ENCODE assay signal across 26 cellular contexts in genomic region chr18:42328931-42329330, GRCh38.
"Had no signal": no experiment of that assay in that cellular context is flagged by ENCODE, and none has a peak within 500 bp of the region (broad histone marks: within the 10 kb centered on the region; RNA-seq: fewer than 3 reads in every experiment).

No MANE protein-coding gene starts in this region.

- DNase-seq: stimulated activated CD4-positive, alpha-beta T cell treated with anti-CD3 and anti-CD28 coated beads, Interleukin-2, amount 100 ng/mL, for 48 hours; stimulated activated CD4-positive, alpha-beta T cell treated with anti-CD3 and anti-CD28 coated beads, Interleukin-4, amount 100 ng/mL, for 1 hour; stimulated activated CD4-positive, alpha-beta T cell treated with anti-CD3 and anti-CD28 coated beads, Interleukin-4, amount 100 ng/mL, for 24 hours; stimulated activated CD4-positive, alpha-beta T cell treated with anti-CD3 and anti-CD28 coated beads, Interleukin-4, amount 100 ng/mL, for 4 hours; stimulated activated CD8-positive, alpha-beta memory T cell treated with anti-CD3 and anti-CD28 coated beads, Interleukin-4, amount 100 ng/mL, for 48 hours; stimulated activated naive B cell treated with anti-CD40 and anti-IgM and Interleukin-4, amounts not matched to agents 10 μg/mL and 1 μg/mL and 100 μg/mL, for 72 hours; stimulated activated naive CD4-positive, alpha-beta T cell; stimulated activated naive CD4-positive, alpha-beta T cell treated with Interleukin-2 at 50 U/mL for 16 hours; stimulated activated naive CD8-positive, alpha-beta T cell treated with anti-CD3 and anti-CD28 coated beads, Interleukin-15, amount 100 ng/mL, for 72 hours; stimulated activated naive CD8-positive, alpha-beta T cell treated with anti-CD3 and anti-CD28 coated beads, Interleukin-15, Interleukin-2, amounts not matched to agents 100 U/mL and 50 U/mL, for 24 hours; stomach; substantia nigra; testis; thyroid gland; tibial artery; trophoblast cell; upper lobe of left lung; upper lobe of right lung; uterus had no signal

- H3K4me3 ChIP-seq: stomach, suprapubic skin, testis, thoracic aorta, thyroid gland, tibial artery, tibial nerve, upper lobe of left lung, upper lobe of right lung, uterus, vagina had no signal

- H3K4me1 ChIP-seq: stomach, suprapubic skin, testis, thyroid gland, tibial artery, upper lobe of left lung, upper lobe of right lung, uterus, vagina had no signal

- FAIRE-seq: urothelium cell line had no signal

- H3K36me3 ChIP-seq: stomach, suprapubic skin, thoracic aorta, thyroid gland, tibial artery, tibial nerve, upper lobe of left lung, upper lobe of right lung, uterus, vagina had no signal

- H3K9me3 ChIP-seq: stomach, suprapubic skin, testis, thoracic aorta, thyroid gland, tibial artery, tibial nerve, upper lobe of left lung, upper lobe of right lung, uterus, vagina had no signal

- H3K27ac ChIP-seq: stomach, suprapubic skin, testis, thoracic aorta, thyroid gland, tibial artery, tibial nerve, upper lobe of left lung, upper lobe of right lung, uterus, vagina had no signal

- H3K27me3 ChIP-seq: stomach, suprapubic skin, testis, thyroid gland, tibial artery, tibial nerve, upper lobe of left lung, upper lobe of right lung, uterus, vagina had no signal

- ATAC-seq: stimulated activated effector memory CD8-positive, alpha-beta T cell treated with anti-CD3 and anti-CD28 coated beads, Interleukin-12 subunit alpha, Interleukin-12 subunit beta, amount 100 ng/mL, for 72 hours; stimulated activated memory B cell treated with anti-CD40 and anti-IgM and Interleukin-4, amounts not matched to agents 10 μg/mL and 1 μg/mL and 100 μg/mL, for 72 hours; stimulated activated naive B cell treated with anti-CD40 and anti-IgM and Interleukin-4, amounts not matched to agents 10 μg/mL and 1 μg/mL and 100 μg/mL, for 72 hours; stimulated activated naive CD8-positive, alpha-beta T cell treated with anti-CD3 and anti-CD28 coated beads, Interleukin-15, amount 100 ng/mL, for 72 hours; stimulated activated naive CD8-positive, alpha-beta T cell treated with anti-CD3 and anti-CD28 coated beads, Interleukin-15, Interleukin-2, amounts not matched to agents 100 U/mL and 50 U/mL, for 24 hours; upper lobe of right lung had no signal
